In the genomic region with DNA sequence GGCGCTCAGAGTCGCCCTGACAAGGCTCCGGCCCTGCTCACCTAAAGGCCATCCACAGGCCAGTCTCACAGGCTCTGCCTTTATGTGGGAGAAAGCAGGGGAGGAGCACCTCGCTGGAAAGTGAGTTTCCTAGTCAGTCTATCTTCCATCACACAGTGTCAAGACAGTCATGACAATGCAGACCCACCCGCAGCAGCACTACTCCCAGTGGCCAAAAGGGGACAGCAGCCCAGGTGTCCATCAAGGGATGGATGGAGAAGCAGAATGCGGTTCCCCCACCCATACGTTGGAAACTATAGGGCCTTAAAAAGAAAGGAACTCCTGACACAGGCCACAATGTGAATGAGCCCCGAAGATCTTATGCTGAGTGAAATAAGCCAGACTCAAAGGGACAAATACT, we compare ENCODE assay signal across 15 cellular contexts.
"Had no signal": no experiment of that assay in that cellular context is flagged by ENCODE, and none has a peak within 500 bp of the region (broad histone marks: within the 10 kb centered on the region; RNA-seq: fewer than 3 reads in every experiment).

No MANE protein-coding gene starts in this region.

- ATAC-seq: left ventricle myocardium superior; natural killer cell; stimulated activated memory B cell treated with anti-CD40 and anti-IgM and Interleukin-4, amounts not matched to agents 10 μg/mL and 1 μg/mL and 100 μg/mL, for 72 hours had no signal

- H3K36me3 Mint-ChIP-seq: memory B cell; natural killer cell; stimulated activated memory B cell treated with anti-CD40 and anti-IgM and Interleukin-4, amounts not matched to agents 10 μg/mL and 1 μg/mL and 100 μg/mL, for 72 hours had no signal

- H3K4me3 ChIP-seq: coronary artery, esophagus muscularis mucosa had no signal

- H3K4me3 Mint-ChIP-seq: activated T-helper 1 cell treated with anti-CD3 and anti-CD28 coated beads, Interleukin-12 subunit alpha, Interleukin-12 subunit beta, Interleukin-2, Interleukin-4 antibody, amounts not matched to agents 30 ng/mL and 10 ng/mL and 1 ng/mL, durations not matched to agents 14 hours and 24 hours and 36 hours; central memory CD8-positive, alpha-beta T cell; memory B cell; natural killer cell; stimulated activated memory B cell treated with anti-CD40 and anti-IgM and Interleukin-4, amounts not matched to agents 10 μg/mL and 1 μg/mL and 100 μg/mL, for 72 hours had no signal

- DNase-seq: activated CD4-positive, CD25-positive, alpha-beta regulatory T cell treated with anti-CD3 and anti-CD28 coated beads, Interleukin-2, amount 50 U/mL, for 72 hours; activated naive CD4-positive, alpha-beta T cell; anterior cingulate cortex; brain microvascular endothelial cell; hippocampal formation; kidney glomerular epithelial cell; left ventricle myocardium superior; natural killer cell; stimulated activated CD4-positive, alpha-beta T cell treated with anti-CD3 and anti-CD28 coated beads, Interleukin-2, amount 100 ng/mL, for 48 hours had no signal

- H3K9me3 Mint-ChIP-seq: activated T-helper 1 cell treated with anti-CD3 and anti-CD28 coated beads, Interleukin-12 subunit alpha, Interleukin-12 subunit beta, Interleukin-2, Interleukin-4 antibody, amounts not matched to agents 30 ng/mL and 10 ng/mL and 1 ng/mL, durations not matched to agents 14 hours and 24 hours and 36 hours; central memory CD8-positive, alpha-beta T cell; memory B cell; natural killer cell; stimulated activated memory B cell treated with anti-CD40 and anti-IgM and Interleukin-4, amounts not matched to agents 10 μg/mL and 1 μg/mL and 100 μg/mL, for 72 hours had no signal

- H3K27ac ChIP-seq: brain microvascular endothelial cell, coronary artery, esophagus muscularis mucosa had no signal

- H3K9me3 ChIP-seq: esophagus muscularis mucosa had no signal

- H3K27me3 ChIP-seq: brain microvascular endothelial cell had no signal

- H3K4me1 Mint-ChIP-seq: central memory CD8-positive, alpha-beta T cell had no signal

- H3K27ac Mint-ChIP-seq: activated T-helper 1 cell treated with anti-CD3 and anti-CD28 coated beads, Interleukin-12 subunit alpha, Interleukin-12 subunit beta, Interleukin-2, Interleukin-4 antibody, amounts not matched to agents 30 ng/mL and 10 ng/mL and 1 ng/mL, durations not matched to agents 14 hours and 24 hours and 36 hours; memory B cell; natural killer cell had no signal

- H3K36me3 ChIP-seq: brain microvascular endothelial cell, esophagus muscularis mucosa had no signal
